In the genomic region with DNA sequence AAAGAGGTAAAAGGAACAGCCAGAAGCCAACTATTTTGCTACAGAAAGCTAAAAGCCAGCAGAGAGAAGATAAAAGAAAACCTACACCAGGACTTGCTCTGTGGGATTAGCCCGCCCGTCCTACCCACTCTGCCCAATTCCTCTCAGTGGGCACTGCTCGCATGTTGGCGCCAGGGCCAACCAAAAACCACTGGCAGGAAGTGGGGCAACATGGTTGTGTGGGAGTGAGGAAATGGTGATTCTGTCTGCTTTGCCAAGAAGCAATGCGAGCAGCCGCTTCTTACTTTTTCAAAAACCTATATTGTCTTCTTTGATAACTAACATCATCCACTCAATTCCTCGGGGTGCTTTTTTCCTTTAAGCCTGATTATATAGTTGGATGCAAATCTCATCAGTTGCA, we compare ENCODE assay signal across 8 cellular contexts. TPM values are rescaled to one million over a fixed set of nuclear protein-coding genes. Genes with fewer than 3 reads are reported as not detected.
A peak's percentile ranks its signal among the peaks of the same experiment; 100 is the strongest.
DNase-seq lines count a peak whose midpoint lies in the region; ATAC-seq and TF ChIP-seq lines count a peak whose summit lies in the region.

No MANE protein-coding gene starts in this region.

- WGBS in psoas muscle, 3 donors: 77 to 91% (median 83%) methylated on average over 7 of the region's 7 CpGs

- TF ChIP-seq CTCF in psoas muscle (IDR thresholded peaks at IDR 0.05): no peak

- H3K27ac ChIP-seq in psoas muscle: no peak overlapping the region

- DNase-seq in Daoy (ENCODE audit: low read depth) (peak; percentile 59), T follicular helper cell (ENCODE audit: low read depth) (peak; percentile 42), activated gamma-delta T cell treated with Interleukin-2 at 50 U/mL for 16 hours (peak; percentile 60), sciatic nerve (ENCODE audit: low spot score) (no peak), psoas muscle (no peak), NCI-H2171 (lab: John Stamatoyannopoulos, UW) (no peak), Right ventricle myocardium inferior (ENCODE audit: missing footprints) (no peak)

- H3K9me3 ChIP-seq in skeletal muscle satellite cell (replicated peaks; ENCODE audit: low read length): no peaks in the 10 kb centered on the region
- H3K9me3 ChIP-seq in psoas muscle: no peaks in the 10 kb centered on the region

- peak overlapping the region; percentile 61 for H3K9ac ChIP-seq in skeletal muscle satellite cell (ENCODE audit: low read depth, low read length)

- H3K36me3 ChIP-seq in skeletal muscle satellite cell (ENCODE audit: insufficient read depth, low read length) (peaks cover 7% of the 10 kb centered on the region), psoas muscle (ENCODE audit: insufficient read depth in 1 of 2, low read depth in 1 of 2) (peaks cover 0 to 49% of the 10 kb centered on the region in 2 donors)

- intact Hi-C loops in sciatic nerve (cut with DNase I) (no loop called here), psoas muscle (cut with DNase I) (no loop called here), Right ventricle myocardium inferior (cut with DNase I) (no loop called here)

- no peaks in the 10 kb centered on the region for H3K27me3 ChIP-seq in skeletal muscle satellite cell (ENCODE audit: control insufficient read depth, insufficient read depth, low read length)
- H3K27me3 ChIP-seq in psoas muscle (ENCODE audit: insufficient read depth in 3 of 3, low read length in 2 of 3): no peaks in the 10 kb centered on the region

- H3K4me2 ChIP-seq in skeletal muscle satellite cell (ENCODE audit: low read length): peak overlapping the region; percentile 56

- H3K4me3 ChIP-seq in skeletal muscle satellite cell (ENCODE audit: low read length) (no peak overlapping the region), psoas muscle (no peak overlapping the region)

- H3K4me1 ChIP-seq in skeletal muscle satellite cell (ENCODE audit: control insufficient read depth, insufficient read depth, low read length) (peaks cover 34% of the 10 kb centered on the region), psoas muscle (peaks cover 17% of the 10 kb centered on the region)

- no peak for ATAC-seq in sciatic nerve
- no peak for ATAC-seq in psoas muscle
- no peak for ATAC-seq in Right ventricle myocardium inferior

RNA-seq across cellular contexts. Expression of a gene that starts 14.2 kb away (rescaled TPM):
- total RNA-seq in Daoy (2014; rRNA removed; shearing (Covaris generic)): 0.11 TPM in 1 of 2 replicates, not detected in the other
- total RNA-seq in skeletal muscle satellite cell (2012; rRNA removed): 0.66 TPM in 1 of 2 replicates, not detected in the other
- total RNA-seq in sciatic nerve: 7.0 TPM
- total RNA-seq in psoas muscle: under 1 TPM in 3 of 4 donors, not detected in 1; 0.30 to 0.58 (median 0.30) TPM
- 1 to 10 TPM in 1 of 3 donors, under 1 TPM in 2; 0.44 to 4.9 (median 0.46) TPM for polyA plus RNA-seq in psoas muscle
- 5.4 TPM for total RNA-seq in Right ventricle myocardium inferior

RNA-seq across cellular contexts. Expression of a gene that starts 21.9 kb away (rescaled TPM):
- not detected in 2 replicates for total RNA-seq in Daoy (2014; rRNA removed; shearing (Covaris generic))
- 0.76 TPM in 1 of 2 replicates, not detected in the other for total RNA-seq in skeletal muscle satellite cell (2012; rRNA removed)
- not detected for total RNA-seq in sciatic nerve
- under 1 TPM in 1 of 4 donors, not detected in 3; 0.46 TPM for total RNA-seq in psoas muscle
- polyA plus RNA-seq in psoas muscle: 1 to 10 TPM in 1 of 3 donors, under 1 TPM in 1, not detected in 1; 0.26 to 2.2 TPM
- total RNA-seq in Right ventricle myocardium inferior: not detected

RNA-seq across cellular contexts. Expression of a gene that starts 28.5 kb away (rescaled TPM):
- total RNA-seq in Daoy (2014; rRNA removed; shearing (Covaris generic)): not detected in 2 replicates
- not detected in 2 replicates for total RNA-seq in skeletal muscle satellite cell (2012; rRNA removed)
- total RNA-seq in sciatic nerve: not detected
- total RNA-seq in psoas muscle: under 1 TPM in 1 of 4 donors, not detected in 3; 0.50 TPM
- polyA plus RNA-seq in psoas muscle: 1 to 10 TPM in 1 of 3 donors, under 1 TPM in 1, not detected in 1; 0.44 to 6.0 TPM
- not detected for total RNA-seq in Right ventricle myocardium inferior

RNA-seq across cellular contexts. Expression of a gene that starts 60.0 kb away (rescaled TPM):
- not detected in 2 replicates for total RNA-seq in Daoy (2014; rRNA removed; shearing (Covaris generic))
- total RNA-seq in skeletal muscle satellite cell (2012; rRNA removed): not detected in 2 replicates
- total RNA-seq in sciatic nerve: not detected
- total RNA-seq in psoas muscle: not detected
- polyA plus RNA-seq in psoas muscle: under 1 TPM in 1 of 3 donors, not detected in 2; 0.05 TPM
- total RNA-seq in Right ventricle myocardium inferior: not detected

Comparison
In these comparisons a context has a peak if more than half of its experiments do, and no peak if none do; other contexts are left out.
1. DNase-seq: peak in Daoy (single experiment), T follicular helper cell (single experiment) and activated gamma-delta T cell treated with Interleukin-2 at 50 U/mL for 16 hours (single experiment); none in sciatic nerve (single experiment), psoas muscle (0 of 2), NCI-H2171 (single experiment) and Right ventricle myocardium inferior (single experiment).